ENCODE assay signal across 18 cellular contexts in genomic region chr9:723308-723707, GRCh38.
"Had no signal": no experiment of that assay in that cellular context is flagged by ENCODE, and none has a peak within 500 bp of the region (broad histone marks: within the 10 kb centered on the region; RNA-seq: fewer than 3 reads in every experiment).

No MANE protein-coding gene starts in this region.

- H3K4me3 ChIP-seq: esophagus squamous epithelium, gastroesophageal sphincter, spleen, stomach had no signal

- H3K9me3 Mint-ChIP-seq: dendritic cell treated with granulocyte-macrophage colony-stimulating factor and Interleukin-4, amounts not matched to agents 40 ng/mL and 50 ng/mL, for 4 days; naive thymus-derived CD4-positive, alpha-beta T cell; stimulated activated naive B cell treated with anti-CD40 and anti-IgM and Interleukin-4, amounts not matched to agents 10 μg/mL and 1 μg/mL and 100 μg/mL, for 72 hours; type B pancreatic cell had no signal

- ATAC-seq: gastroesophageal sphincter; naive thymus-derived CD4-positive, alpha-beta T cell; sciatic nerve; stimulated activated naive B cell treated with anti-CD40 and anti-IgM and Interleukin-4, amounts not matched to agents 10 μg/mL and 1 μg/mL and 100 μg/mL, for 72 hours had no signal

- H3K9me3 ChIP-seq: esophagus squamous epithelium, gastroesophageal sphincter, neutrophil, spleen, stomach had no signal

- H3K27ac Mint-ChIP-seq: dendritic cell treated with granulocyte-macrophage colony-stimulating factor and Interleukin-4, amounts not matched to agents 40 ng/mL and 50 ng/mL, for 4 days; stimulated activated naive B cell treated with anti-CD40 and anti-IgM and Interleukin-4, amounts not matched to agents 10 μg/mL and 1 μg/mL and 100 μg/mL, for 72 hours had no signal

- H3K36me3 Mint-ChIP-seq: stimulated activated naive B cell treated with anti-CD40 and anti-IgM and Interleukin-4, amounts not matched to agents 10 μg/mL and 1 μg/mL and 100 μg/mL, for 72 hours had no signal

- H3K4me3 Mint-ChIP-seq: dendritic cell treated with granulocyte-macrophage colony-stimulating factor and Interleukin-4, amounts not matched to agents 40 ng/mL and 50 ng/mL, for 4 days; naive thymus-derived CD4-positive, alpha-beta T cell; stimulated activated naive B cell treated with anti-CD40 and anti-IgM and Interleukin-4, amounts not matched to agents 10 μg/mL and 1 μg/mL and 100 μg/mL, for 72 hours; type B pancreatic cell had no signal

- H3K27me3 Mint-ChIP-seq: dendritic cell treated with granulocyte-macrophage colony-stimulating factor and Interleukin-4, amounts not matched to agents 40 ng/mL and 50 ng/mL, for 4 days; naive thymus-derived CD4-positive, alpha-beta T cell; stimulated activated naive B cell treated with anti-CD40 and anti-IgM and Interleukin-4, amounts not matched to agents 10 μg/mL and 1 μg/mL and 100 μg/mL, for 72 hours; type B pancreatic cell had no signal

- H3K4me1 ChIP-seq: spleen had no signal

- DNase-seq: cerebellar nuclear complex; esophagus squamous epithelium; foreskin fibroblast; glutamatergic neuron; mesendoderm; naive thymus-derived CD4-positive, alpha-beta T cell; posterior cingulate gyrus; spleen; stimulated activated CD4-positive, alpha-beta T cell treated with anti-CD3 and anti-CD28 coated beads, Interleukin-15, amount 100 ng/mL, for 24 hours; stimulated activated CD4-positive, alpha-beta T cell treated with anti-CD3 and anti-CD28 coated beads, Interleukin-1b, Interleukin-23, amount 100 ng/mL, for 48 hours; stimulated activated CD4-positive, alpha-beta T cell treated with anti-CD3 and anti-CD28 coated beads, Interleukin-4, amount 100 ng/mL, for 24 hours; stimulated activated naive B cell treated with anti-CD40 and anti-IgM and Interleukin-4, amounts not matched to agents 10 μg/mL and 1 μg/mL and 100 μg/mL, for 72 hours; stomach had no signal

- H3K27ac ChIP-seq: esophagus squamous epithelium, gastroesophageal sphincter, neutrophil, spleen, stomach had no signal

- H3K4me1 Mint-ChIP-seq: stimulated activated naive B cell treated with anti-CD40 and anti-IgM and Interleukin-4, amounts not matched to agents 10 μg/mL and 1 μg/mL and 100 μg/mL, for 72 hours had no signal

- H3K36me3 ChIP-seq: neutrophil, spleen had no signal

- H3K27me3 ChIP-seq: esophagus squamous epithelium, gastroesophageal sphincter, neutrophil, spleen, stomach had no signal
